ENCODE assay signal across 8 cellular contexts in genomic region chr3:48429416-48430358, GRCh38. TPM values are rescaled to one million over a fixed set of nuclear protein-coding genes. Genes with fewer than 3 reads are reported as not detected.
DNase-seq lines count a peak whose midpoint lies in the region; ATAC-seq, FAIRE-seq and TF ChIP-seq lines count a peak whose summit lies in the region.

Gene PLXNB1 (minus strand): TSS chr3:48430086. CDS start chr3:48424611, 5,475 bp downstream.

- intact Hi-C loops in prostate gland (cut with DNase I) = loop anchor here (2.0 to 10.0 kb wide), 3 partner anchors 27 to 197 kb away; partner anchors contain the start of gene NME6

- H3K4me1 Mint-ChIP-seq in T-helper 17 cell = peaks cover 17% of the 10 kb centered on the region

- no peaks in the 10 kb centered on the region for H3K36me3 Mint-ChIP-seq in T-helper 17 cell (ENCODE audit: low read depth)

- H3K27me3 ChIP-seq in prostate gland (replicated peaks; ENCODE audit: insufficient read depth) = no peaks in the 10 kb centered on the region

- FAIRE-seq in GM12892 (lab: Jason Lieb, UNC) = peak; percentile 42

- H3K36me3 ChIP-seq in prostate gland = no peaks in the 10 kb centered on the region

- TF ChIP-seq POLR2A in GM12892 (IDR thresholded peaks at IDR 0.05; ENCODE audit: low read depth, low read length) (no peak), prostate gland (IDR thresholded peaks at IDR 0.05) (peak; percentile 34)

- peak within 1 kb of the TSS; percentile 90 for H3K4me3 Mint-ChIP-seq in T-helper 17 cell

- DNase-seq in GM12892 (ENCODE audit: insufficient read length) (peak; percentile 87), M059J (ENCODE audit: low read depth) (peak; percentile 64), T-helper 17 cell (peak; percentile 54 to 71 (median 70)), astrocyte of the hippocampus (ENCODE audit: low read depth, low spot score) (peak; percentile 81), hepatic stellate cell (ENCODE audit: low spot score) (peak; percentile 76), prostate gland (ENCODE audit: low spot score) (peak; percentile 93)

- peak within 1 kb of the TSS; percentile 74 to 75 for H3K4me3 ChIP-seq in prostate gland

- peaks cover 38% of the 10 kb centered on the region for H3K4me1 ChIP-seq in prostate gland (replicated peaks)

- H3K27ac Mint-ChIP-seq in T-helper 17 cell = peak within 1 kb of the TSS; percentile 69

- WGBS in prostate gland = under 1% methylated on average over 49 of the region's 80 CpGs

- H3K27ac ChIP-seq in prostate gland = peak within 1 kb of the TSS; percentile 90 to 96

- no peaks in the 10 kb centered on the region for H3K27me3 Mint-ChIP-seq in T-helper 17 cell

- ATAC-seq in T-helper 17 cell = peak; percentile 78
- no peak for ATAC-seq in GM21737 (IDR thresholded peaks at IDR 0.05; ENCODE audit: unreplicated experiment)
- no peak for ATAC-seq in GM18502 (IDR thresholded peaks at IDR 0.05; ENCODE audit: poor library complexity, unreplicated experiment)

- TF ChIP-seq CTCF in prostate gland (IDR thresholded peaks at IDR 0.05) = no peak

- H3K9me3 ChIP-seq in T-helper 17 cell (ENCODE audit: control insufficient read depth, low read length, poor library complexity, severe bottlenecking) = no peaks in the 10 kb centered on the region
- no peaks in the 10 kb centered on the region for H3K9me3 ChIP-seq in prostate gland

RNA-seq across cellular contexts. Expression of gene PLXNB1, which starts in this region (rescaled TPM):
- 10.3 TPM for polyA plus RNA-seq in GM12892 (2012; ENCODE audit: missing spikeins)
- total RNA-seq in M059J (2014; rRNA removed; shearing (Covaris generic)) = 4.1 and 8.9 TPM in 2 replicates
- total RNA-seq in T-helper 17 cell = 1 to 10 TPM; 2.4 to 4.1 TPM
- total RNA-seq in prostate gland = 100 to 1,000 TPM; 115 to 182 TPM

Comparison
In these comparisons a context has a peak if more than half of its experiments do, and no peak if none do; other contexts are left out.
1. RNA of gene PLXNB1 (total RNA-seq): 115 to 182 TPM in prostate gland; 4.1 to 8.9 TPM in M059J and 2.4 to 4.1 TPM in T-helper 17 cell; every median in the first group is over 10 times any median in the second.
2. Peak in every context shown above with its lines, with median percentiles within 50 percentile points of each other: DNase-seq.